Comparison of ENCODE assay signal across 8 cellular contexts in the genomic region with DNA sequence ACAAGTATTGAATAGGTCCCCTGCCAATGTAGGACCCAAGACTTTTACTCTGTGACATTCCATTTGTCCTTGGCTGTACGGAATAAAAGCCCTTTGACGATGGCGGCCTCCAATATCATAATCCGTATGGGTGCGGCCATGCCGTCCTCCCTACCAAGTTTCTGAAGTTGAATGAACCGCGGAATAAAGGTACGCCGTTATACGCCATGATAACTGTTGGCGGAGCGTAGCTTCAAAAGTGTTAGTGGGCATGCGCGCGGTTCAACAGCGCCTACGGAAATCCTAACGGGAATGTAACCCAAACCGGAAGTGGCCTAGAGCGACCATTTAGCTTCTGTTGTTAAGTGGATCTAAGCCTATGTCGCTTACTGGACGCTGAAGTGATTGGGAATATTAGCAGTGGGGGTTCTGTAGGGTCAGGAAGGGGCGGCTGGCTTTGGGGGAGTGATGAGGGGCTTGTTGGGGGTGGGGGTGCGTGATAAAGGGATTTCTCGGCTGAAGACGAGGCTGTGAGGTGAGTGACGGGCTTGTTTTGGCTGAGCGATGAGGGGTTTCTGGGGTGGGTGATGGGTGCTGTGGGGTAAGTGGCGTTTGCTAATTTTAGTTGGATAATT. TPM values are rescaled to one million over a fixed set of nuclear protein-coding genes. Genes with fewer than 3 reads are reported as not detected.
DNase-seq lines count a peak whose midpoint lies in the region; ATAC-seq and TF ChIP-seq lines count a peak whose summit lies in the region.

Gene ZNF175, plus strand, starts transcription at position 322 of the 614 bp plus-strand sequence. CDS start 2,047 bp downstream, outside the sequence.

- no peak within 1 kb of the TSS for H3K23ac ChIP-seq in mesenchymal stem cell (ENCODE audit: low read length in 2 of 2)

- H3K9me3 ChIP-seq in endodermal cell (ENCODE audit: control insufficient read depth, low read length) (no peaks in the 10 kb centered on the region), mesenchymal stem cell (ENCODE audit: control insufficient read depth, low read length) (no peaks in the 10 kb centered on the region)

- H2BK15ac ChIP-seq in mesenchymal stem cell (ENCODE audit: low read depth, poor library complexity, severe bottlenecking): no peak within 1 kb of the TSS

- H3K4me3 ChIP-seq in BJ (ENCODE audit: low read depth, low read length) (peak within 1 kb of the TSS; percentile 69), endodermal cell (ENCODE audit: low read length) (peak within 1 kb of the TSS; percentile 99), mesenchymal stem cell (ENCODE audit: insufficient read depth in 1 of 2, low read depth in 1 of 2, low read length in 2 of 2) (peak within 1 kb of the TSS; percentile 66 to 95)

- no peak within 1 kb of the TSS for H4K8ac ChIP-seq in mesenchymal stem cell (ENCODE audit: low read length)

- peak within 1 kb of the TSS; percentile 89 for H3K4me3 Mint-ChIP-seq in endodermal cell

- H3K4ac ChIP-seq in mesenchymal stem cell (ENCODE audit: low read depth in 1 of 2, low read length in 2 of 2): no peak within 1 kb of the TSS

- H3K14ac ChIP-seq in mesenchymal stem cell (ENCODE audit: low read length in 2 of 2): no peak within 1 kb of the TSS

- H4K91ac ChIP-seq in mesenchymal stem cell (ENCODE audit: low read length): no peak within 1 kb of the TSS

- no peak within 1 kb of the TSS for H2BK120ac ChIP-seq in mesenchymal stem cell (ENCODE audit: low read depth, low read length)

- H3K18ac ChIP-seq in mesenchymal stem cell (ENCODE audit: low read depth in 1 of 2, low read length in 2 of 2): no peak within 1 kb of the TSS

- H3K9me3 Mint-ChIP-seq in endodermal cell: no peaks in the 10 kb centered on the region

- H2AK5ac ChIP-seq in mesenchymal stem cell (ENCODE audit: low read length, severe bottlenecking): no peak within 1 kb of the TSS

- 0% methylated on average over 22 to 30 of the region's 30 CpGs for WGBS in endodermal cell (ENCODE audit: insufficient coverage in 1 of 2, insufficient read length in 1 of 2), 2 experiments
- WGBS in mesenchymal stem cell: 1% methylated on average over 29 of the region's 30 CpGs

- H3K9ac ChIP-seq in endodermal cell (ENCODE audit: extremely low read depth, low read length, poor library complexity, severe bottlenecking): peak within 1 kb of the TSS; percentile 66
- peak within 1 kb of the TSS; percentile 92 for H3K9ac ChIP-seq in mesenchymal stem cell (ENCODE audit: low read length)

- TF ChIP-seq CTCF in BJ (IDR thresholded peaks at IDR 0.05; ENCODE audit: insufficient read depth, low read depth, low read length) (no peak), endodermal cell (conservative IDR thresholded peaks at IDR 0.05) (no peak)

- peak; percentile 72 for ATAC-seq in GM19328 (IDR thresholded peaks at IDR 0.05; ENCODE audit: unreplicated experiment)
- ATAC-seq in HG03565 (IDR thresholded peaks at IDR 0.05; ENCODE audit: unreplicated experiment): peak; percentile 89

- H3K27ac ChIP-seq in endodermal cell (ENCODE audit: low read depth, low read length): no peak within 1 kb of the TSS
- H3K27ac ChIP-seq in mesenchymal stem cell (ENCODE audit: low read length, poor library complexity, severe bottlenecking): no peak within 1 kb of the TSS

- H2BK5ac ChIP-seq in mesenchymal stem cell (ENCODE audit: low read depth, low read length, poor library complexity, severe bottlenecking): no peak within 1 kb of the TSS

- H2AFZ ChIP-seq in mesenchymal stem cell (ENCODE audit: low read depth, low read length): no peak within 1 kb of the TSS

- H3K27ac Mint-ChIP-seq in endodermal cell: peak within 1 kb of the TSS; percentile 93

- H2BK12ac ChIP-seq in mesenchymal stem cell (ENCODE audit: low read length in 2 of 2): peak within 1 kb of the TSS in 1 of 2 experiments; percentile 25

- peaks cover 10% of the 10 kb centered on the region for H3K4me1 Mint-ChIP-seq in endodermal cell

- H3K36me3 ChIP-seq in BJ (ENCODE audit: control insufficient read depth, insufficient read depth, low read length): peaks cover 7% of the 10 kb centered on the region
- H3K36me3 ChIP-seq in endodermal cell (ENCODE audit: control insufficient read depth, insufficient read depth, low read length): peaks cover 24% of the 10 kb centered on the region
- peaks cover 7 to 27% of the 10 kb centered on the region in 2 experiments for H3K36me3 ChIP-seq in mesenchymal stem cell (ENCODE audit: control insufficient read depth in 1 of 2, insufficient read depth in 2 of 2, low read depth in 1 of 2, low read length in 2 of 2)

- peak within 1 kb of the TSS; percentile 83 for H3K4me2 ChIP-seq in mesenchymal stem cell (ENCODE audit: low read length, poor library complexity, severe bottlenecking)

- H3K27me3 ChIP-seq in BJ (ENCODE audit: control insufficient read depth, insufficient read depth, low read length) (no peaks in the 10 kb centered on the region), endodermal cell (ENCODE audit: control insufficient read depth, insufficient read depth, low read length, poor library complexity, severe bottlenecking) (peaks cover 37% of the 10 kb centered on the region), mesenchymal stem cell (ENCODE audit: control insufficient read depth in 1 of 2, insufficient read depth in 1 of 2, low read length in 2 of 2) (no peaks in the 10 kb centered on the region)

- CTCF ChIA-PET in BJ (lab: Yijun Ruan, JAX): interaction anchor here (0.6 kb wide), 1 partner anchor 27 kb away, joined by 4 read pairs; no protein-coding TSS in a partner anchor

- peaks cover 22% of the 10 kb centered on the region for H3K27me3 Mint-ChIP-seq in endodermal cell (ENCODE audit: insufficient read depth)

- POLR2A ChIA-PET in BJ (lab: Charles Lee): no interaction called here

- peaks cover 16% of the 10 kb centered on the region for H3K79me1 ChIP-seq in mesenchymal stem cell (replicated peaks; ENCODE audit: low read length, poor library complexity, severe bottlenecking)

- H3K4me1 ChIP-seq in endodermal cell (ENCODE audit: control insufficient read depth, insufficient read depth, low read length) (peaks cover 6% of the 10 kb centered on the region), mesenchymal stem cell (ENCODE audit: control insufficient read depth, insufficient read depth, low read depth, low read length) (peaks cover 11% of the 10 kb centered on the region)

- H3K36me3 Mint-ChIP-seq in endodermal cell (ENCODE audit: low read depth): peaks cover 12% of the 10 kb centered on the region

- DNase-seq in BJ (ENCODE audit: low read depth): peak; percentile 93
- DNase-seq in NOMO-1 (lab: John Stamatoyannopoulos, UW; ENCODE audit: unreplicated experiment in 2 of 2): peak; percentile 90 to 93
- DNase-seq in activated CD8-positive, alpha-beta memory T cell treated with anti-CD3 and anti-CD28 coated beads for 48 hours (ENCODE audit: low read depth in 2 of 3, low spot score in 2 of 3): peak; percentile 65 to 66 (median 66)
- peak; percentile 93 for DNase-seq in endodermal cell
- DNase-seq in mesenchymal stem cell: peak; percentile 97
- peak; percentile 76 for DNase-seq in stimulated activated CD8-positive, alpha-beta memory T cell treated with anti-CD3 and anti-CD28 coated beads, Interleukin-12 subunit alpha, Interleukin-12 subunit beta, amount 100 ng/mL, for 1 hour (ENCODE audit: low read depth)

RNA-seq across cellular contexts. Expression of gene ZNF175, which starts in this region (rescaled TPM):
- 6.3 and 8.5 TPM in 2 replicates for polyA plus RNA-seq in BJ (2011; rRNA removed)
- polyA minus RNA-seq in BJ (2011; rRNA and poly(A)+ RNA removed): 4.2 and 10.3 TPM in 2 replicates
- 10 to 100 TPM; 10.8 to 11.3 TPM for total RNA-seq in endodermal cell
- 5.8 TPM for polyA plus RNA-seq in endodermal cell (2013, experiment 1 of 2)
- 6.8 TPM for polyA plus RNA-seq in endodermal cell (2013, experiment 2 of 2)
- 3.9 TPM for polyA plus RNA-seq in mesenchymal stem cell (2013, experiment 1 of 2)
- 4.1 TPM for polyA plus RNA-seq in mesenchymal stem cell (2013, experiment 2 of 2)
